12 cellular contexts compared by ENCODE assay signal in genomic region chr6:89084954-89085353, GRCh38. TPM values are rescaled to one million over a fixed set of nuclear protein-coding genes. Genes with fewer than 3 reads are reported as not detected.
A peak's percentile ranks its signal among the peaks of the same experiment; 100 is the strongest.
DNase-seq lines count a peak whose midpoint lies in the region; ATAC-seq and TF ChIP-seq lines count a peak whose summit lies in the region.
"Had no signal": no experiment of that assay in that cellular context is flagged by ENCODE, and none has a peak within 500 bp of the region (broad histone marks: within the 10 kb centered on the region; RNA-seq: fewer than 3 reads in every experiment).

No MANE protein-coding gene starts in this region.

- H3K9me3 ChIP-seq in GM23248 (ENCODE audit: low read depth) = no peaks in the 10 kb centered on the region
- H3K9me3 ChIP-seq: esophagus squamous epithelium had no signal

- peaks cover 60% of the 10 kb centered on the region for H3F3A ChIP-seq in GM23248 (ENCODE audit: insufficient read depth)

- no peak overlapping the region for H3K4me3 ChIP-seq in GM23248

- peak overlapping the region; percentile 15 for H3K4me2 ChIP-seq in GM23248 (ENCODE audit: unreplicated experiment)

- TF ChIP-seq CTCF in osteocyte (IDR thresholded peaks at IDR 0.05) (no peak), HFFc6 (IDR thresholded peaks at IDR 0.05) (no peak)

- 58 to 64% methylated on average over 3 of the region's 3 CpGs for WGBS in GM23248 (ENCODE audit: low coverage in 1 of 2, low lambda C conversion rate in 2 of 2, missing lambda C conversion rate in 2 of 2), 2 experiments

- in situ Hi-C loops in GM23248 (cut with MboI) = no loop called here

- no peaks in the 10 kb centered on the region for H3K9me3 Mint-ChIP-seq in T-cell
- H3K9me3 Mint-ChIP-seq in osteocyte (ENCODE audit: unreplicated experiment) = no peaks in the 10 kb centered on the region
- H3K9me3 Mint-ChIP-seq in HFFc6 = no peaks in the 10 kb centered on the region

- ATAC-seq in T-cell (replicated peaks in 1 of 4) (no peak), HG03025 (IDR thresholded peaks at IDR 0.05; ENCODE audit: low FRiP score, unreplicated experiment) (no peak), HG03457 (IDR thresholded peaks at IDR 0.05; ENCODE audit: unreplicated experiment) (no peak)

- POLR2A ChIA-PET in T-cell (lab: Charles Lee) = interaction anchor here in 1 of 2 donors (0.6 to 1.5 kb wide), 4 partner anchors 11 to 1535 kb away, joined by 3 to 6 read pairs (median 5); partner anchors contain the start of gene PM20D2

- DNase-seq in GM23248 (no peak), T-cell (no peak), fibroblast of gingiva (ENCODE audit: low read depth) (peak; percentile 6), osteocyte (ENCODE audit: extremely low spot score, unreplicated experiment) (no peak), HFFc6 (no peak)
- DNase-seq: aorta; esophagus squamous epithelium; stimulated activated naive CD4-positive, alpha-beta T cell treated with Interleukin-2 at 50 U/mL for 16 hours had no signal

- H3K9ac ChIP-seq in GM23248 = no peak overlapping the region

- no peak overlapping the region for H3K27ac ChIP-seq in GM23248
- H3K27ac ChIP-seq: VCaP had no signal

- CTCF ChIA-PET in T-cell (lab: Charles Lee) = interaction anchor here (0.6 to 1.1 kb wide), 3 partner anchors 19 to 60 kb away, joined by 3 to 6 read pairs (median 5); no protein-coding TSS in a partner anchor

- H3K27ac Mint-ChIP-seq in T-cell = peak overlapping the region; percentile 37 to 57
- no peak overlapping the region for H3K27ac Mint-ChIP-seq in osteocyte (ENCODE audit: unreplicated experiment)
- no peak overlapping the region for H3K27ac Mint-ChIP-seq in HFFc6

- H3K36me3 Mint-ChIP-seq in T-cell = peaks cover 45% of the 10 kb centered on the region
- peaks cover 39% of the 10 kb centered on the region for H3K36me3 Mint-ChIP-seq in osteocyte (ENCODE audit: unreplicated experiment)
- peaks cover 30% of the 10 kb centered on the region for H3K36me3 Mint-ChIP-seq in HFFc6 (ENCODE audit: low read depth)

- H3K79me2 ChIP-seq in GM23248 (ENCODE audit: insufficient read depth) = peaks cover 56% of the 10 kb centered on the region

- H3K4me1 ChIP-seq in GM23248 (ENCODE audit: insufficient read depth) = peaks cover 20% of the 10 kb centered on the region

- H3K36me3 ChIP-seq in GM23248 (ENCODE audit: low read depth) = peaks cover 23% of the 10 kb centered on the region

- H2AFZ ChIP-seq in GM23248 = no peak overlapping the region

- no peaks in the 10 kb centered on the region for H3K27me3 ChIP-seq in GM23248 (replicated peaks; ENCODE audit: insufficient read depth)
- H3K27me3 ChIP-seq: esophagus squamous epithelium had no signal

- H3K27me3 Mint-ChIP-seq in T-cell (no peaks in the 10 kb centered on the region), osteocyte (ENCODE audit: unreplicated experiment) (no peaks in the 10 kb centered on the region), HFFc6 (ENCODE audit: insufficient read depth) (peaks cover 6% of the 10 kb centered on the region)

- H3K9me2 ChIP-seq in GM23248 (ENCODE audit: insufficient read depth) = no peaks in the 10 kb centered on the region

- H4K20me1 ChIP-seq in GM23248 (ENCODE audit: insufficient read depth) = peaks cover 11% of the 10 kb centered on the region; the same call in 1 of the 2 replicates

- peak overlapping the region; percentile 41 to 96 (median 47) for H3K4me3 Mint-ChIP-seq in T-cell
- H3K4me3 Mint-ChIP-seq in osteocyte (ENCODE audit: unreplicated experiment) = peak overlapping the region; percentile 28
- H3K4me3 Mint-ChIP-seq in HFFc6 = no peak overlapping the region

- H3K4me1 Mint-ChIP-seq in T-cell (peaks cover 55 to 65% (median 61%) of the 10 kb centered on the region in 3 donors), osteocyte (ENCODE audit: unreplicated experiment) (peaks cover 39% of the 10 kb centered on the region), HFFc6 (ENCODE audit: low read depth) (peaks cover 27% of the 10 kb centered on the region)

RNA-seq across cellular contexts. Expression of gene PNRC1, which starts 4.4 kb away (rescaled TPM):
- 51.3 and 57.9 TPM in 2 replicates for total RNA-seq in GM23248 (2014; rRNA removed; shearing (Covaris generic))
- 102 and 103 TPM in 2 replicates for polyA plus RNA-seq in GM23248 (2016; fragmentation: Nextera tagmentation; extraction: Ambion mirVana)
- total RNA-seq in T-cell = 100 to 1,000 TPM; 421 to 792 (median 481) TPM
- 157 and 160 TPM in 2 replicates for total RNA-seq in osteocyte
- 10 to 100 TPM; 42.2 to 63.2 (median 52.8) TPM for total RNA-seq in HFFc6 (2021; fragmentation: NEBNext Ultra II Directional; extraction: Animal tissue kit (Norgen Biotek cat#: 25700))

RNA-seq across cellular contexts. Expression of gene SRSF12, which starts 32.9 kb away (rescaled TPM):
- under 0.01 and 0.65 TPM in 2 replicates for total RNA-seq in GM23248 (2014; rRNA removed; shearing (Covaris generic))
- 0.59 and 0.60 TPM in 2 replicates for polyA plus RNA-seq in GM23248 (2016; fragmentation: Nextera tagmentation; extraction: Ambion mirVana)
- total RNA-seq in T-cell = not detected
- total RNA-seq in osteocyte = 3.7 TPM in 2 replicates
- not detected for total RNA-seq in HFFc6 (2021; fragmentation: NEBNext Ultra II Directional; extraction: Animal tissue kit (Norgen Biotek cat#: 25700))
- total RNA-seq: OCI-LY7 had no signal

Comparison
In these comparisons a context has a peak if more than half of its experiments do, and no peak if none do; other contexts are left out.
1. H3K27ac Mint-ChIP-seq: peak in T-cell (2 of 2); none in osteocyte (single experiment) and HFFc6 (single experiment).